In the genomic region with DNA sequence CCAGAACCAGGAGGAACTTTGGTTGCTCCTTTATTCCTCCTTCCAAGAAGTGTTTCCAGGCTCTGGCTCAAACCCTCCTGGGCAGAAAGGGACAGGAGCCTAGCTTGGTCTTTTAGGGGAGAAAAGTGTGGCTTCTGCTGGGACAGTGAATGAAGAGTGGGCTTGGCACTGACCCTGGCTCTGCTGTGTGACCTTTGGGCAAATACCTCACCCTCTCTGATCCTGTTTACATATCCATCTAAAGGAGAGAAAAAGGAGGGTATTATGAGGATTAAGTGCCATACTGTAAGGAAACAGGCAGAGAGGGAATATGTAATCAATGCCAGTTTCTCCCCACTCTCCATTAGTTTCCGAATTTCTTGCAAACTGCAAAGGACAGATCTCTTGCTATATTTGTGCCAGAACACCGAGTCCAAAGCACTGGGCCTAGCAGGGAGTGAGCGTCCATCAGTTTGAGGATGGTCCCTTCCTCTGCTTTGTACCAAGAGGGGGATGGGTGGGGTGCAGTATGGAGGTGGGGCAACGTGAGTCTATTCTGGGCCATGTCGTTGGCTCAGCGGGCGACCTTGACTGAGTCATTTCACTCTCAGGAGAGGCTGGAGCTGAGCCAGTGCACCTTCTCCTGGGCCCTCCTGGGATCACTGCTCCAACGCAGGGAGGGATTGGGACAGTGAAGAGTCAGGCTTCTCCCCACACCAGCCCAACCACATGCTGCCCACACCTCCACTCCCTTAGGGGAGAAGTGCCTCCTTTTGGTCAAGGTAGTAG, we compare ENCODE assay signal across 1 cellular context.
TF ChIP-seq lines count a peak whose summit lies in the region.

No MANE protein-coding gene starts in this region.

TF ChIP-seq in K562, 482 proteins besides CTCF, POLR2A, EP300 and RAD21 (continued from another document):
- TF ChIP-seq, protein P1, sequence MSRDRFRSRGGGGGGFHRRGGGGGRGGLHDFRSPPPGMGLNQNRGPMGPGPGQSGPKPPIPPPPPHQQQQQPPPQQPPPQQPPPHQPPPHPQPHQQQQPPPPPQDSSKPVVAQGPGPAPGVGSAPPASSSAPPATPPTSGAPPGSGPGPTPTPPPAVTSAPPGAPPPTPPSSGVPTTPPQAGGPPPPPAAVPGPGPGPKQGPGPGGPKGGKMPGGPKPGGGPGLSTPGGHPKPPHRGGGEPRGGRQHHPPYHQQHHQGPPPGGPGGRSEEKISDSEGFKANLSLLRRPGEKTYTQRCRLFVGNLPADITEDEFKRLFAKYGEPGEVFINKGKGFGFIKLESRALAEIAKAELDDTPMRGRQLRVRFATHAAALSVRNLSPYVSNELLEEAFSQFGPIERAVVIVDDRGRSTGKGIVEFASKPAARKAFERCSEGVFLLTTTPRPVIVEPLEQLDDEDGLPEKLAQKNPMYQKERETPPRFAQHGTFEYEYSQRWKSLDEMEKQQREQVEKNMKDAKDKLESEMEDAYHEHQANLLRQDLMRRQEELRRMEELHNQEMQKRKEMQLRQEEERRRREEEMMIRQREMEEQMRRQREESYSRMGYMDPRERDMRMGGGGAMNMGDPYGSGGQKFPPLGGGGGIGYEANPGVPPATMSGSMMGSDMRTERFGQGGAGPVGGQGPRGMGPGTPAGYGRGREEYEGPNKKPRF (IDR thresholded peaks at IDR 0.05; ENCODE audit: low read depth, low read length): no peak
- TF ChIP-seq NFIX (CRISPR knock-in tag; IDR thresholded peaks at IDR 0.05; ENCODE audit: low read depth) (no peak), BACH1 (tag; IDR thresholded peaks at IDR 0.05) (no peak), ZFP36 (IDR thresholded peaks at IDR 0.05; ENCODE audit: low read depth, low read length, partially characterized antibody) (peak; percentile 50), EGR1 (conservative IDR thresholded peaks at IDR 0.05) (no peak), RNF2 (IDR thresholded peaks at IDR 0.05) (no peak), MTA1 (IDR thresholded peaks at IDR 0.05; ENCODE audit: borderline replicate concordance) (no peak), CBFA2T2 (conservative IDR thresholded peaks at IDR 0.05) (no peak), RBM25 (IDR thresholded peaks at IDR 0.05; ENCODE audit: low read depth, low read length, severe bottlenecking) (peak; percentile 48), RUNX1 (IDR thresholded peaks at IDR 0.05; ENCODE audit: low read depth) (no peak)
- TF ChIP-seq, protein P2, sequence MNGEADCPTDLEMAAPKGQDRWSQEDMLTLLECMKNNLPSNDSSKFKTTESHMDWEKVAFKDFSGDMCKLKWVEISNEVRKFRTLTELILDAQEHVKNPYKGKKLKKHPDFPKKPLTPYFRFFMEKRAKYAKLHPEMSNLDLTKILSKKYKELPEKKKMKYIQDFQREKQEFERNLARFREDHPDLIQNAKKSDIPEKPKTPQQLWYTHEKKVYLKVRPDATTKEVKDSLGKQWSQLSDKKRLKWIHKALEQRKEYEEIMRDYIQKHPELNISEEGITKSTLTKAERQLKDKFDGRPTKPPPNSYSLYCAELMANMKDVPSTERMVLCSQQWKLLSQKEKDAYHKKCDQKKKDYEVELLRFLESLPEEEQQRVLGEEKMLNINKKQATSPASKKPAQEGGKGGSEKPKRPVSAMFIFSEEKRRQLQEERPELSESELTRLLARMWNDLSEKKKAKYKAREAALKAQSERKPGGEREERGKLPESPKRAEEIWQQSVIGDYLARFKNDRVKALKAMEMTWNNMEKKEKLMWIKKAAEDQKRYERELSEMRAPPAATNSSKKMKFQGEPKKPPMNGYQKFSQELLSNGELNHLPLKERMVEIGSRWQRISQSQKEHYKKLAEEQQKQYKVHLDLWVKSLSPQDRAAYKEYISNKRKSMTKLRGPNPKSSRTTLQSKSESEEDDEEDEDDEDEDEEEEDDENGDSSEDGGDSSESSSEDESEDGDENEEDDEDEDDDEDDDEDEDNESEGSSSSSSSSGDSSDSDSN (IDR thresholded peaks at IDR 0.05; ENCODE audit: borderline replicate concordance in 1 of 2, low read depth in 2 of 2, low read length in 2 of 2): no peak
- TF ChIP-seq, protein P3, sequence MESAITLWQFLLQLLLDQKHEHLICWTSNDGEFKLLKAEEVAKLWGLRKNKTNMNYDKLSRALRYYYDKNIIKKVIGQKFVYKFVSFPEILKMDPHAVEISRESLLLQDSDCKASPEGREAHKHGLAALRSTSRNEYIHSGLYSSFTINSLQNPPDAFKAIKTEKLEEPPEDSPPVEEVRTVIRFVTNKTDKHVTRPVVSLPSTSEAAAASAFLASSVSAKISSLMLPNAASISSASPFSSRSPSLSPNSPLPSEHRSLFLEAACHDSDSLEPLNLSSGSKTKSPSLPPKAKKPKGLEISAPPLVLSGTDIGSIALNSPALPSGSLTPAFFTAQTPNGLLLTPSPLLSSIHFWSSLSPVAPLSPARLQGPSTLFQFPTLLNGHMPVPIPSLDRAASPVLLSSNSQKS (CRISPR knock-in tag; IDR thresholded peaks at IDR 0.05): no peak
TF ChIP-seq in K562: peak in this region for 2.
